9 cellular contexts compared by ENCODE assay signal in genomic region chr5:82365744-82366228, GRCh38.
DNase-seq lines count a peak whose midpoint lies in the region; ATAC-seq and TF ChIP-seq lines count a peak whose summit lies in the region.
"Had no signal": no experiment of that assay in that cellular context is flagged by ENCODE, and none has a peak within 500 bp of the region (broad histone marks: within the 10 kb centered on the region; RNA-seq: fewer than 3 reads in every experiment).

No MANE protein-coding gene starts in this region.

- no peak overlapping the region for H3K27ac Mint-ChIP-seq in neural progenitor cell
- H3K27ac Mint-ChIP-seq in CD14-positive monocyte: no peak overlapping the region
- H3K27ac Mint-ChIP-seq: CD8-positive, alpha-beta T cell had no signal

- peaks cover 10% of the 10 kb centered on the region for H3K4me1 Mint-ChIP-seq in neural progenitor cell
- H3K4me1 Mint-ChIP-seq in CD14-positive monocyte: peaks cover 5% of the 10 kb centered on the region

- no peaks in the 10 kb centered on the region for H3K36me3 ChIP-seq in left ventricle myocardium inferior
- H3K36me3 ChIP-seq in upper lobe of right lung: no peaks in the 10 kb centered on the region
- no peaks in the 10 kb centered on the region for H3K36me3 ChIP-seq in HAP-1 (replicated peaks)
- H3K36me3 ChIP-seq in neural progenitor cell: no peaks in the 10 kb centered on the region

- ATAC-seq in right cardiac atrium (peak; percentile 45 to 52), foreskin keratinocyte (peak; percentile 99), upper lobe of right lung (peak; percentile 87)
- ATAC-seq: CD8-positive, alpha-beta T cell had no signal

- H3K4me1 ChIP-seq in right cardiac atrium (ENCODE audit: control insufficient read depth, insufficient read depth, low read length) (no peaks in the 10 kb centered on the region), left ventricle myocardium inferior (no peaks in the 10 kb centered on the region), foreskin keratinocyte (peaks cover 14% of the 10 kb centered on the region), upper lobe of right lung (peaks cover 11% of the 10 kb centered on the region), HAP-1 (no peaks in the 10 kb centered on the region), neural progenitor cell (peaks cover 2% of the 10 kb centered on the region)

- H3K9me3 Mint-ChIP-seq in neural progenitor cell (no peaks in the 10 kb centered on the region), CD14-positive monocyte (peaks cover 0 to 5% (median 0%) of the 10 kb centered on the region in 7 donors)
- H3K9me3 Mint-ChIP-seq: CD8-positive, alpha-beta T cell had no signal

- H4K20me1 ChIP-seq in neural progenitor cell (ENCODE audit: low read depth): no peaks in the 10 kb centered on the region

- H3K4me2 ChIP-seq in neural progenitor cell: no peak overlapping the region

- 76% methylated on average over 5 of the region's 5 CpGs for WGBS in right cardiac atrium

- H3K27ac ChIP-seq in right cardiac atrium (ENCODE audit: low read length) (no peak overlapping the region), left ventricle myocardium inferior (replicated peaks) (no peak overlapping the region), foreskin keratinocyte (peak overlapping the region; percentile 85), upper lobe of right lung (no peak overlapping the region), neural progenitor cell (no peak overlapping the region)

- H3F3A ChIP-seq in neural progenitor cell (ENCODE audit: low read depth): no peaks in the 10 kb centered on the region

- no peaks in the 10 kb centered on the region for H3K79me2 ChIP-seq in neural progenitor cell (ENCODE audit: low read depth)

- H3K4me3 ChIP-seq in right cardiac atrium (ENCODE audit: low read length) (no peak overlapping the region), left ventricle myocardium inferior (no peak overlapping the region), upper lobe of right lung (no peak overlapping the region), HAP-1 (no peak overlapping the region), neural progenitor cell (no peak overlapping the region)

- TF ChIP-seq CTCF in left ventricle myocardium inferior (IDR thresholded peaks at IDR 0.05; ENCODE audit: borderline replicate concordance): no peak
- TF ChIP-seq CTCF in foreskin keratinocyte (conservative IDR thresholded peaks at IDR 0.05): no peak
- no peak for TF ChIP-seq CTCF in upper lobe of right lung (IDR thresholded peaks at IDR 0.05)
- TF ChIP-seq CTCF in neural progenitor cell (IDR thresholded peaks at IDR 0.05): no peak
- TF ChIP-seq CTCF in CD14-positive monocyte (IDR thresholded peaks at IDR 0.05): no peak

- H3K36me3 Mint-ChIP-seq in neural progenitor cell (no peaks in the 10 kb centered on the region), CD14-positive monocyte (no peaks in the 10 kb centered on the region)
- H3K36me3 Mint-ChIP-seq: CD8-positive, alpha-beta T cell had no signal

- H3K9ac ChIP-seq in neural progenitor cell: no peak overlapping the region

- H3K9me3 ChIP-seq in right cardiac atrium (ENCODE audit: control insufficient read depth, low read length) (no peaks in the 10 kb centered on the region), left ventricle myocardium inferior (replicated peaks) (no peaks in the 10 kb centered on the region), upper lobe of right lung (no peaks in the 10 kb centered on the region), HAP-1 (no peaks in the 10 kb centered on the region), neural progenitor cell (ENCODE audit: low read depth) (no peaks in the 10 kb centered on the region)

- no peaks in the 10 kb centered on the region for H3K27me3 ChIP-seq in right cardiac atrium (ENCODE audit: control insufficient read depth, insufficient read depth)
- no peaks in the 10 kb centered on the region for H3K27me3 ChIP-seq in left ventricle myocardium inferior (ENCODE audit: low read depth)
- no peaks in the 10 kb centered on the region for H3K27me3 ChIP-seq in foreskin keratinocyte
- no peaks in the 10 kb centered on the region for H3K27me3 ChIP-seq in upper lobe of right lung
- no peaks in the 10 kb centered on the region for H3K27me3 ChIP-seq in HAP-1 (ENCODE audit: low read depth)
- H3K27me3 ChIP-seq in neural progenitor cell: no peaks in the 10 kb centered on the region

- H3K4me3 Mint-ChIP-seq in neural progenitor cell: no peak overlapping the region
- H3K4me3 Mint-ChIP-seq in CD14-positive monocyte: no peak overlapping the region
- H3K4me3 Mint-ChIP-seq: CD8-positive, alpha-beta T cell had no signal

- in situ Hi-C loops in HAP-1 (cut with MboI; ENCODE audit: low sequenced_read_pairs): loop anchor here (25.0 kb wide), 1 partner anchor 1072 kb away; no protein-coding TSS in a partner anchor

- no peak overlapping the region for H2AFZ ChIP-seq in neural progenitor cell (replicated peaks)

- intact Hi-C loops in right cardiac atrium (cut with DNase I): no loop called here
- intact Hi-C loops in left ventricle myocardium inferior (cut with micrococcal nuclease): no loop called here
- intact Hi-C loops in upper lobe of right lung (cut with DNase I): no loop called here
- intact Hi-C loops in CD14-positive monocyte (cut with micrococcal nuclease): no loop called here

- DNase-seq in right cardiac atrium (no peak), left ventricle myocardium inferior (no peak), SW480 (ENCODE audit: low spot score) (peak; percentile 68), foreskin keratinocyte (peak; percentile 98 to 99), upper lobe of right lung (no peak), HAP-1 (ENCODE audit: low spot score in 2 of 2) (no peak), neural progenitor cell (ENCODE audit: low spot score) (no peak), CD14-positive monocyte (ENCODE audit: low spot score) (no peak)
- DNase-seq: CD8-positive, alpha-beta T cell had no signal

- H3K27me3 Mint-ChIP-seq in neural progenitor cell (ENCODE audit: insufficient read depth, low read depth) (peaks cover 6% of the 10 kb centered on the region), CD14-positive monocyte (ENCODE audit: low read depth in 3 of 3) (peaks cover 1 to 4% (median 2%) of the 10 kb centered on the region in 3 donors)

Comparison
In these comparisons a context has a peak if more than half of its experiments do, and no peak if none do; other contexts are left out.
1. ATAC-seq: peak in every context shown above with its lines; median percentile 99 in foreskin keratinocyte; 87 in upper lobe of right lung; 48 in right cardiac atrium.
2. DNase-seq: peak in SW480 (single experiment) and foreskin keratinocyte (2 of 2); none in right cardiac atrium (0 of 3), left ventricle myocardium inferior (single experiment), upper lobe of right lung (single experiment), HAP-1 (0 of 2), neural progenitor cell (single experiment) and CD14-positive monocyte (single experiment).